ENCODE assay signal across 9 cellular contexts in the genomic region with DNA sequence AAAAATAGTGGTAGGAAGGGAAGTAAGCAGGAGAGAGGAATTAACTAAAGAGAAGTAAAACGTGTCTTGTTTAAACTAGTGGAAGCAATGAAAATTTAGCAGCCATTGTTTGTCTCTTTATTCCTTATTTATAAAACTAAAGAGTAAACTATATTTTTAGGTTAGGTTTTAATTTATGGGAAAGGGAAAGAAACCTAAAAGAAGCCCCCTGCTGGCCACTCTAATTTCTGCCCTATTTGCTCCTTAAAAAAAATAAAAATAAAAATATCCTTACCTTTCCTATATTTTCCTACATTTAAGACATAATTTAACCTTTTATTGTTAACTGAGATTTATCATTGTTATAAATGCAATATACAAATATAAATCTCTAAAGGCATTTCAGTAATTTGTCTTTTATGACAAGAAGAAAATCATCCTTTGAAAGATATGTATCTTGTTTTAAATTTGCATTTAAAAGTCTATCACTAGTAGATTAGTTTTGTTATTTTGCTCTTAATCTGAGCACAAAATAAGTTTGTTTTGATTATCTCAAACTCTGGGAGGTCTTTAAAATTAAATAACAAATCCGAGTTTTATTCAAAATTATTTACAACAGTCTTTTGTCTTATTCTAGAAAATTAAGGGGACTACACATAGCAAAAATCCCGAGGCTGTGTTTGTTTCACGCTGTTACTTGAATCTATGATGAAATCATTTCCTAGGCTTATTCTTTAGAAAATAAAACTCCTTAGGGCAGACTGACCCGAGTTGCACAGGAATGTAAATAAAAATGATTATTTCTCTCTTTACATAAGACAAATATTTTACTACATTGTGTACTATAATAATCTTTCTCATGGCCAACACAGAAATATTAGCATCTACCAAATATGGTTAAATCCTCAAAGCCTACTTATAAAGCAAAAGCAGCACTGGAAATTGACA.
DNase-seq lines count a peak whose midpoint lies in the region; ATAC-seq and TF ChIP-seq lines count a peak whose summit lies in the region.
"Had no signal": no experiment of that assay in that cellular context is flagged by ENCODE, and none has a peak within 500 bp of the region (broad histone marks: within the 10 kb centered on the region; RNA-seq: fewer than 3 reads in every experiment).

No MANE protein-coding gene starts in this region.

- H3K4me3 ChIP-seq in fibroblast of pulmonary artery (replicated peaks; ENCODE audit: low read depth, low read length) (no peak overlapping the region), thyroid gland (replicated peaks in 1 of 3) (no peak overlapping the region)

- H3K36me3 ChIP-seq in thyroid gland, result no peaks in the 10 kb centered on the region

- TF ChIP-seq CTCF in fibroblast of pulmonary artery (IDR thresholded peaks at IDR 0.05; ENCODE audit: low read length, missing control alignments) (peak; percentile 59), thyroid gland (IDR thresholded peaks at IDR 0.05) (peak in 4 of 6 experiments; percentile 6 to 47 (median 18))

- intact Hi-C loops in thyroid gland (cut with DNase I), result loop anchor here (5.0 kb wide), 1 partner anchor 624 kb away; no protein-coding TSS in a partner anchor

- no peak for TF ChIP-seq POLR2A in thyroid gland (IDR thresholded peaks at IDR 0.05)

- DNase-seq in activated naive CD8-positive, alpha-beta T cell treated with anti-CD3 and anti-CD28 coated beads, Interleukin-2, amount 50 U/mL, for 24 hours, result peak; percentile 12
- DNase-seq in activated naive CD8-positive, alpha-beta T cell treated with anti-CD3 and anti-CD28 coated beads for 36 hours, result no peak
- DNase-seq in SK-MEL-5 (ENCODE audit: low read depth, low spot score), result peak; percentile 28
- DNase-seq in fibroblast of pulmonary artery (ENCODE audit: low read depth), result peak; percentile 47
- DNase-seq in thyroid gland, result no peak
- DNase-seq in amniotic stem cell (lab: John Stamatoyannopoulos, UW), result no peak
- no peak for DNase-seq in HCEC 1CT
- DNase-seq in NCI-H748 (lab: John Stamatoyannopoulos, UW; ENCODE audit: unreplicated experiment), result no peak

- H3K27ac Mint-ChIP-seq in activated naive CD8-positive, alpha-beta T cell treated with anti-CD3 and anti-CD28 coated beads, Interleukin-2, amount 50 U/mL, for 24 hours, result no peak overlapping the region
- no peak overlapping the region for H3K27ac Mint-ChIP-seq in activated naive CD8-positive, alpha-beta T cell treated with anti-CD3 and anti-CD28 coated beads for 36 hours

- WGBS in thyroid gland, 2 donors, result 64 to 65% methylated on average over 5 of the region's 5 CpGs

- H3K4me3 Mint-ChIP-seq in activated naive CD8-positive, alpha-beta T cell treated with anti-CD3 and anti-CD28 coated beads, Interleukin-2, amount 50 U/mL, for 24 hours, result no peak overlapping the region
- H3K4me3 Mint-ChIP-seq in activated naive CD8-positive, alpha-beta T cell treated with anti-CD3 and anti-CD28 coated beads for 36 hours, result no peak overlapping the region
- H3K4me3 Mint-ChIP-seq: central memory CD8-positive, alpha-beta T cell had no signal

- no peaks in the 10 kb centered on the region for H3K27me3 ChIP-seq in thyroid gland

- no peaks in the 10 kb centered on the region for H3K27me3 Mint-ChIP-seq in activated naive CD8-positive, alpha-beta T cell treated with anti-CD3 and anti-CD28 coated beads, Interleukin-2, amount 50 U/mL, for 24 hours
- H3K27me3 Mint-ChIP-seq in activated naive CD8-positive, alpha-beta T cell treated with anti-CD3 and anti-CD28 coated beads for 36 hours, result peaks cover 2% of the 10 kb centered on the region
- H3K27me3 Mint-ChIP-seq: central memory CD8-positive, alpha-beta T cell had no signal

- ATAC-seq in activated naive CD8-positive, alpha-beta T cell treated with anti-CD3 and anti-CD28 coated beads, Interleukin-2, amount 50 U/mL, for 24 hours, result no peak

- no peaks in the 10 kb centered on the region for H3K9me3 Mint-ChIP-seq in activated naive CD8-positive, alpha-beta T cell treated with anti-CD3 and anti-CD28 coated beads, Interleukin-2, amount 50 U/mL, for 24 hours
- H3K9me3 Mint-ChIP-seq in activated naive CD8-positive, alpha-beta T cell treated with anti-CD3 and anti-CD28 coated beads for 36 hours, result no peaks in the 10 kb centered on the region
- H3K9me3 Mint-ChIP-seq: central memory CD8-positive, alpha-beta T cell had no signal

- H3K4me1 Mint-ChIP-seq in activated naive CD8-positive, alpha-beta T cell treated with anti-CD3 and anti-CD28 coated beads, Interleukin-2, amount 50 U/mL, for 24 hours, result peaks cover 5% of the 10 kb centered on the region
- H3K4me1 Mint-ChIP-seq in activated naive CD8-positive, alpha-beta T cell treated with anti-CD3 and anti-CD28 coated beads for 36 hours, result peaks cover 8% of the 10 kb centered on the region
- H3K4me1 Mint-ChIP-seq: central memory CD8-positive, alpha-beta T cell had no signal

- no peaks in the 10 kb centered on the region for H3K4me1 ChIP-seq in thyroid gland

- no peaks in the 10 kb centered on the region for H3K9me3 ChIP-seq in thyroid gland

- in situ Hi-C loops in SK-MEL-5 (cut with HindIII; ENCODE audit: low pct_unique_long_range_greater_than_20kb, low sequenced_read_pairs), result no loop called here

- no peak overlapping the region for H3K27ac ChIP-seq in thyroid gland

- no peaks in the 10 kb centered on the region for H3K36me3 Mint-ChIP-seq in activated naive CD8-positive, alpha-beta T cell treated with anti-CD3 and anti-CD28 coated beads, Interleukin-2, amount 50 U/mL, for 24 hours (ENCODE audit: low read depth)
- no peaks in the 10 kb centered on the region for H3K36me3 Mint-ChIP-seq in activated naive CD8-positive, alpha-beta T cell treated with anti-CD3 and anti-CD28 coated beads for 36 hours

Comparison
In these comparisons a context has a peak if more than half of its experiments do, and no peak if none do; other contexts are left out.
1. DNase-seq: peak in activated naive CD8-positive, alpha-beta T cell treated with anti-CD3 and anti-CD28 coated beads, Interleukin-2, amount 50 U/mL, for 24 hours (single experiment), SK-MEL-5 (single experiment) and fibroblast of pulmonary artery (single experiment); none in activated naive CD8-positive, alpha-beta T cell treated with anti-CD3 and anti-CD28 coated beads for 36 hours (single experiment), thyroid gland (0 of 2), amniotic stem cell (single experiment), HCEC 1CT (single experiment) and NCI-H748 (single experiment).